8 cellular contexts compared by ENCODE assay signal in the genomic region with DNA sequence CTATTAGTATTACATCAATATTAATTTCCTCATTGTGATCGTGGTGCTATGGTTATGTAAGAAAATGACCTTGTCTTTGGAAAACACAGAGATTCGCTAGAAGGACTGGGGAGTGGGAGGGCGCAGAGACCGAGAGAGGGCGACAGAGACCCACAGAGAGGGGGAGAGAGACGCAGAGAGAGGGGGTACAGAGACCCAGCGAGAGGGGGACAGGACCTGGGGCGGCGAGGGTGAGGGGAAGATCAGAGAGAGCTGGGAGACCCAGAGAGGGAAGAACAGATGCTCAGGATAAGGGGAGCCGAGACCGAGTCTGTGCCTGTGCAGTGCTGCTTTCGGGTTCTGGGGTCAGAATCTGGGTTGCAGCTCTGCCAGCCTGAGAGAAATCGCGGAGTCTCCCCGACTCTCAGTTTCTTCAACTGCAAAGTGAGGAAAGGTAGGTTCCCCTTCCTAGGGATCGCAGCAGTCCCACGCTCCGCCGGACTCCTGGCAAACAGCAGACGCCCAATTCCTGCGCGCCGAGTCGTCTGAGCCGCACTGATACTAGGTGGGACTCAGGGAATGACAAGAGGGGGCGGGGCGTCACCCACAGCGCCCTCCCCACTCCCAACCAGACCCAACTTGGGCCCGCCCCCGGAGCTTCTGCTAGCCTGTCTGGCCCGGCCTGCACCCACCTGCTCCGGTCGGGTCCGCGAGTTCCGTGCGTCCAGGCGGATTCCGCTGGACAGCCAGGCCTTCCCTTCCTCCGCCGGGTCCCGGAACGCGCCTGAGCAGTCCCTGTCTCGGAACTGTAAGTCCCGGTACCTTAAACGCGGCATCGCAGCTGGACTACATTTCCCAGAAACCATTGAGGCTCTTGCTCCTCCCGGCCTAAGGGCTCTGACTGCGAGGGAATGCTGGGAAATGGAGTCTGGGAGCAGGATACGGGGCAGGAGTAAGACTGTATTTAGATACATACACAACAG. TPM values are rescaled to one million over a fixed set of nuclear protein-coding genes. Genes with fewer than 3 reads are reported as not detected.
DNase-seq lines count a peak whose midpoint lies in the region; ATAC-seq, FAIRE-seq and TF ChIP-seq lines count a peak whose summit lies in the region.

No MANE protein-coding gene starts in this region.

- H3K4me1 ChIP-seq in HUES64 (ENCODE audit: insufficient read depth, low read length) (no peaks in the 10 kb centered on the region), esophagus squamous epithelium (peaks cover 0 to 16% (median 4%) of the 10 kb centered on the region in 3 donors), muscle layer of duodenum (ENCODE audit: control insufficient read depth in 1 of 2, insufficient read depth in 2 of 2, low read length in 2 of 2) (peaks cover 0 to 8% of the 10 kb centered on the region in 2 donors)

- TF ChIP-seq POLR2A in esophagus squamous epithelium (IDR thresholded peaks at IDR 0.05) = peak in 1 of 4 donors; percentile 30

- 88% methylated on average over 52 of the region's 52 CpGs for WGBS in HUES64
- 1 to 2% methylated on average over 14 to 20 of the region's 52 CpGs for WGBS in esophagus squamous epithelium, 2 donors

- H3K4me3 ChIP-seq in HUES64 (ENCODE audit: low read length) (peak overlapping the region; percentile 58), esophagus squamous epithelium (peak overlapping the region; percentile 45 to 88 (median 65)), muscle layer of duodenum (ENCODE audit: low read depth in 1 of 2, low read length in 2 of 2) (peak overlapping the region; percentile 80 to 86)

- no peak for ATAC-seq in HG03342 (IDR thresholded peaks at IDR 0.05; ENCODE audit: unreplicated experiment)

- H3K36me3 ChIP-seq in HUES64 (ENCODE audit: insufficient read depth, low read length) (no peaks in the 10 kb centered on the region), esophagus squamous epithelium (no peaks in the 10 kb centered on the region), muscle layer of duodenum (ENCODE audit: control insufficient read depth in 1 of 2, insufficient read depth in 2 of 2, low read length in 2 of 2) (no peaks in the 10 kb centered on the region)

- TF ChIP-seq CTCF in D721Med (IDR thresholded peaks at IDR 0.05; ENCODE audit: insufficient read depth, missing control alignments) = peak; percentile 61
- peak in 5 of 6 experiments; percentile 22 to 48 (median 33) for TF ChIP-seq CTCF in esophagus squamous epithelium (IDR thresholded peaks at IDR 0.05)

- H3K9me3 ChIP-seq in HUES64 (ENCODE audit: insufficient read depth, low read depth, low read length) = peaks cover 54% of the 10 kb centered on the region
- H3K9me3 ChIP-seq in esophagus squamous epithelium = no peaks in the 10 kb centered on the region
- H3K9me3 ChIP-seq in muscle layer of duodenum (ENCODE audit: control insufficient read depth in 1 of 2, low read length in 2 of 2) = peaks cover 0 to 4% of the 10 kb centered on the region in 2 donors

- H3K27ac ChIP-seq in HUES64 (ENCODE audit: low read depth, low read length) (no peak overlapping the region), esophagus squamous epithelium (peak overlapping the region; percentile 50 to 89 (median 80)), muscle layer of duodenum (ENCODE audit: low read length) (no peak overlapping the region)

- no peaks in the 10 kb centered on the region for H3K27me3 ChIP-seq in HUES64 (ENCODE audit: insufficient read depth, low read length)
- H3K27me3 ChIP-seq in esophagus squamous epithelium = peaks cover 0 to 12% (median 0%) of the 10 kb centered on the region in 4 donors
- no peaks in the 10 kb centered on the region for H3K27me3 ChIP-seq in muscle layer of duodenum (ENCODE audit: low read depth, low read length)

- no peak overlapping the region for H3K9ac ChIP-seq in HUES64 (ENCODE audit: low read depth, low read length)

- intact Hi-C loops in esophagus squamous epithelium (cut with DNase I) = no loop called here

- FAIRE-seq in D721Med (lab: Jason Lieb, UNC) = no peak

- DNase-seq in D721Med (ENCODE audit: insufficient read length, low spot score) (peak; percentile 34), activated T-helper 1 cell treated with Interleukin-2 at 50 U/mL for 16 hours (ENCODE audit: low read depth) (peak; percentile 41), esophagus squamous epithelium (lab: John Stamatoyannopoulos, UW) (no peak)
- peak; percentile 75 for DNase-seq in stimulated activated CD8-positive, alpha-beta memory T cell treated with anti-CD3 and anti-CD28 coated beads, Interleukin-4, amount 100 ng/mL, for 48 hours

TF ChIP-seq in PFSK-1, 5 proteins besides CTCF, POLR2A, EP300 and RAD21:
- TF ChIP-seq SIN3A (IDR thresholded peaks at IDR 0.05; ENCODE audit: borderline replicate concordance, insufficient read depth, low read length) (no peak), FOXP2 (optimal IDR thresholded peaks at IDR 0.05; ENCODE audit: borderline replicate concordance, extremely low read depth, extremely low read length, insufficient read depth) (peak; percentile 15), REST (IDR thresholded peaks at IDR 0.05; ENCODE audit: insufficient read depth in 1 of 2, low read depth in 2 of 2, low read length in 2 of 2) (no peak)
TF ChIP-seq in PFSK-1: peak in this region for 1.

RNA-seq across cellular contexts. Expression of gene IZUMO2, which starts 15.3 kb away (rescaled TPM):
- not detected for polyA plus RNA-seq in HUES64 (2013, experiment 1 of 2)
- not detected for polyA plus RNA-seq in HUES64 (2013, experiment 2 of 2)
- polyA plus RNA-seq in PFSK-1 (2012; ENCODE audit: insufficient read length, low read depth) = not detected
- not detected for total RNA-seq in esophagus squamous epithelium

RNA-seq across cellular contexts. Expression of gene MYH14, which starts 55.7 kb away (rescaled TPM):
- polyA plus RNA-seq in HUES64 (2013, experiment 1 of 2) = 2.1 TPM
- polyA plus RNA-seq in HUES64 (2013, experiment 2 of 2) = 3.0 TPM
- 0.24 TPM for polyA plus RNA-seq in PFSK-1 (2012; ENCODE audit: insufficient read length, low read depth)
- 100 to 1,000 TPM in 1 of 4 donors, 10 to 100 TPM in 3; 31.1 to 141 (median 39.0) TPM for total RNA-seq in esophagus squamous epithelium

Comparison
In these comparisons a context has a peak if more than half of its experiments do, and no peak if none do; other contexts are left out.
1. H3K27ac ChIP-seq: peak in esophagus squamous epithelium (4 of 4); none in HUES64 (single experiment) and muscle layer of duodenum (single experiment).
2. Peak in every context shown above with its lines, with median percentiles within 50 percentile points of each other: H3K4me3 ChIP-seq.